10 cellular contexts compared by ENCODE assay signal in the genomic region with DNA sequence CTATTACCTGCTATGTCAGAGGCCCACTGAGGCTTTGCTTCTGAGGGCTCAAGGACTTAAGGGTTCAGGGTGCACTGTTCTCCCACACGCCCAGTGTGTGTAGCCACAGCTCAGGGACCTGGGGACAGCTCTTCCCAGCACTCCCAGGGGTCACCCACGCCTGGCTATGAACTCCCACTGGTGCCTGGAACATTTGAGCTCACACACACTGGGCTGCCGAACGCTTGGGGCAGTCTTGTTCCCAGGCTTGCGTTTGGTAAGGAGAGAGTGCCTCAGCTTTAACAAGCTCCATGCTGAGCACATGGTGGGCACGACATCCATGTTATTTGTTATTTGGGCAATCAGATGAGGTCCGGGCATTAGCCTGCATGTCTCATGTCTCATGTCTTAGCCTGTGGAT. TPM values are rescaled to one million over a fixed set of nuclear protein-coding genes. Genes with fewer than 3 reads are reported as not detected.
"Had no signal": no experiment of that assay in that cellular context is flagged by ENCODE, and none has a peak within 500 bp of the region (broad histone marks: within the 10 kb centered on the region; RNA-seq: fewer than 3 reads in every experiment).

No MANE protein-coding gene starts in this region.

- H3K36me3 ChIP-seq: HAP-1 had no signal

- H3K27ac ChIP-seq: GM23248, HL-60 had no signal

- H3K4me1 ChIP-seq: HAP-1 had no signal

- DNase-seq: GM23248, GOT3, H7, IMR-90 had no signal

- H3K9me3 ChIP-seq: HAP-1 had no signal

- H3K4me3 ChIP-seq: GM23248, HAP-1, K562 had no signal

- FAIRE-seq: K562 had no signal

- ATAC-seq: HCT116, K562 had no signal

- H3K9ac ChIP-seq: GM23248 had no signal

- H2AFZ ChIP-seq: GM23248 had no signal

RNA-seq across cellular contexts. Expression of a gene that starts 37.6 kb away (rescaled TPM):
- total RNA-seq: H4, HT1080, IMR-90, K562 had no signal
- polyA plus RNA-seq: GM23248, IMR-90, K562 had no signal
